ENCODE assay signal across 26 cellular contexts in the genomic region with DNA sequence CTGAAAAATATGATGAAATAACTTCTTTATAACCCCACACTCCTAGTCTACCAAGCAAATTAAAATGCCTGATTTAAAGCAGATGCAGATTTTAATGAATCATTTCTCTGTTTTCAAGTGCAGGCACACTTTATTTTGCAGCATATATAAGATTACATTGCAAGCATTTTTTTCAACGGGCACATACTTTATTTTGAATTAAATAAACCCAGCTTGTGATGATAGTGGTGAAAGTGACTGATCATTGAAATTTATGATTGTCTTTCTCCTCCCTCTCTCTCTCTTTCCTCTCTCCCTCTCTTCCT. TPM values are rescaled to one million over a fixed set of nuclear protein-coding genes. Genes with fewer than 3 reads are reported as not detected.
"Had no signal": no experiment of that assay in that cellular context is flagged by ENCODE, and none has a peak within 500 bp of the region (broad histone marks: within the 10 kb centered on the region; RNA-seq: fewer than 3 reads in every experiment).

No MANE protein-coding gene starts in this region.

- H3K27ac Mint-ChIP-seq: activated CD4-positive, alpha-beta memory T cell treated with anti-CD3 and anti-CD28 coated beads, Interleukin-2, amount 10 ng/mL, durations not matched to agents 7 days and 5 days; activated CD4-positive, alpha-beta T cell treated with anti-CD3 and anti-CD28 coated beads for 36 hours; activated naive CD4-positive, alpha-beta T cell treated with anti-CD3 and anti-CD28 coated beads, Interleukin-2, amount 10 ng/mL, durations not matched to agents 7 days and 5 days; activated naive CD8-positive, alpha-beta T cell treated with anti-CD3 and anti-CD28 coated beads, Interleukin-2, amount 10 ng/mL, durations not matched to agents 7 days and 5 days; activated T-helper 17 cell treated with anti-CD3 and anti-CD28 coated beads, Interleukin-2, amount 50 U/mL, for 72 hours had no signal

- H3K4me1 ChIP-seq: breast epithelium, SJSA1 had no signal

- H3K4me1 Mint-ChIP-seq: activated CD4-positive, alpha-beta memory T cell treated with anti-CD3 and anti-CD28 coated beads, Interleukin-2, amount 10 ng/mL, durations not matched to agents 7 days and 5 days; activated CD4-positive, alpha-beta T cell treated with anti-CD3 and anti-CD28 coated beads for 36 hours; activated naive CD4-positive, alpha-beta T cell treated with anti-CD3 and anti-CD28 coated beads, Interleukin-2, amount 10 ng/mL, durations not matched to agents 7 days and 5 days; activated naive CD8-positive, alpha-beta T cell treated with anti-CD3 and anti-CD28 coated beads, Interleukin-2, amount 10 ng/mL, durations not matched to agents 7 days and 5 days; activated T-helper 17 cell treated with anti-CD3 and anti-CD28 coated beads, Interleukin-2, amount 50 U/mL, for 72 hours had no signal

- FAIRE-seq: RCC 7860 had no signal

- H3K36me3 ChIP-seq: breast epithelium, SJSA1 had no signal

- H3K4me3 Mint-ChIP-seq: activated CD4-positive, alpha-beta memory T cell treated with anti-CD3 and anti-CD28 coated beads, Interleukin-2, amount 10 ng/mL, durations not matched to agents 7 days and 5 days; activated CD4-positive, alpha-beta T cell treated with anti-CD3 and anti-CD28 coated beads for 36 hours; activated naive CD4-positive, alpha-beta T cell treated with anti-CD3 and anti-CD28 coated beads, Interleukin-2, amount 10 ng/mL, durations not matched to agents 7 days and 5 days; activated naive CD8-positive, alpha-beta T cell treated with anti-CD3 and anti-CD28 coated beads, Interleukin-2, amount 10 ng/mL, durations not matched to agents 7 days and 5 days; activated T-helper 17 cell treated with anti-CD3 and anti-CD28 coated beads, Interleukin-2, amount 50 U/mL, for 72 hours had no signal

- H3K9me3 Mint-ChIP-seq: activated CD4-positive, alpha-beta memory T cell treated with anti-CD3 and anti-CD28 coated beads, Interleukin-2, amount 10 ng/mL, durations not matched to agents 7 days and 5 days; activated naive CD4-positive, alpha-beta T cell treated with anti-CD3 and anti-CD28 coated beads, Interleukin-2, amount 10 ng/mL, durations not matched to agents 7 days and 5 days; activated naive CD8-positive, alpha-beta T cell treated with anti-CD3 and anti-CD28 coated beads, Interleukin-2, amount 10 ng/mL, durations not matched to agents 7 days and 5 days; activated T-helper 17 cell treated with anti-CD3 and anti-CD28 coated beads, Interleukin-2, amount 50 U/mL, for 72 hours had no signal

- H3K36me3 Mint-ChIP-seq: activated naive CD4-positive, alpha-beta T cell treated with anti-CD3 and anti-CD28 coated beads, Interleukin-2, amount 10 ng/mL, durations not matched to agents 7 days and 5 days; activated naive CD8-positive, alpha-beta T cell treated with anti-CD3 and anti-CD28 coated beads, Interleukin-2, amount 10 ng/mL, durations not matched to agents 7 days and 5 days had no signal

- H3K27ac ChIP-seq: breast epithelium, SJSA1, VCaP had no signal

- H3K9me3 ChIP-seq: SJSA1 had no signal

- H3K4me3 ChIP-seq: breast epithelium, SJSA1 had no signal

- DNase-seq: activated CD4-positive, alpha-beta memory T cell treated with anti-CD3 and anti-CD28 coated beads, Interleukin-2, amount 10 ng/mL, durations not matched to agents 7 days and 5 days; activated CD4-positive, alpha-beta T cell treated with anti-CD3 and anti-CD28 coated beads for 36 hours; activated CD4-positive, alpha-beta T cell treated with anti-CD3 and anti-CD28 coated beads, Interleukin-2, amount 50 U/mL, for 1 hour; activated gamma-delta T cell; activated naive CD4-positive, alpha-beta T cell treated with anti-CD3 and anti-CD28 coated beads, Interleukin-2, amount 10 ng/mL, durations not matched to agents 7 days and 5 days; activated naive CD8-positive, alpha-beta T cell treated with anti-CD3 and anti-CD28 coated beads, Interleukin-2, amount 10 ng/mL, durations not matched to agents 7 days and 5 days; activated T-cell treated with anti-CD3 and anti-CD28 coated beads for 4 hours; activated T-cell treated with anti-CD3 and anti-CD28 coated beads, Interleukin-2, amount 50 U/mL, for 48 hours; aorta; caudate nucleus; Karpas-422; NCI-H1048; NCI-H146; NCI-H187 treated with DMSO at 0.1 percent for 48 hours; NCI-H2081 treated with DMSO at 0.1 percent for 48 hours; NCI-H446; NCI-H524; PC-3; SHP77; T-helper 1 cell had no signal

- H3K27me3 ChIP-seq: breast epithelium, SJSA1 had no signal

RNA-seq across cellular contexts. Expression of gene MOXD1, which starts 12.2 kb away (rescaled TPM):
- total RNA-seq: activated CD4-positive, alpha-beta memory T cell treated with anti-CD3 and anti-CD28 coated beads, Interleukin-2, amount 10 ng/mL, durations not matched to agents 7 days and 5 days; activated CD4-positive, alpha-beta T cell treated with anti-CD3 and anti-CD28 coated beads for 36 hours; activated naive CD8-positive, alpha-beta T cell treated with anti-CD3 and anti-CD28 coated beads, Interleukin-2, amount 10 ng/mL, durations not matched to agents 7 days and 5 days; activated T-helper 17 cell treated with anti-CD3 and anti-CD28 coated beads, Interleukin-2, amount 50 U/mL, for 72 hours; T-helper 2 cell treated with Interferon-gamma antibody and Interleukin-4, amounts not matched to agents 100 ng/mL and 5 ng/mL, for 36 hours had no signal
